ENCODE assay signal across 6 cellular contexts in genomic region chr1:143326662-143327061, GRCh38.
A peak's percentile ranks its signal among the peaks of the same experiment; 100 is the strongest.
DNase-seq lines count a peak whose midpoint lies in the region; ATAC-seq, FAIRE-seq and TF ChIP-seq lines count a peak whose summit lies in the region.
"Not testable (repeated sequence)": the region's sequence is repeated elsewhere in the genome, so short reads cannot be mapped to it uniquely, and the experiment has no call there.

No MANE protein-coding gene starts in this region.

- H3K27me3 ChIP-seq in RWPE2 (ENCODE audit: insufficient read depth, poor library complexity, severe bottlenecking), result not testable (repeated sequence)

- not testable (repeated sequence) for H3K4me3 Mint-ChIP-seq in activated CD8-positive, alpha-beta memory T cell treated with anti-CD3 and anti-CD28 coated beads, Interleukin-2, amount 10 ng/mL, durations not matched to agents 7 days and 5 days; activated naive CD8-positive, alpha-beta T cell treated with anti-CD3 and anti-CD28 coated beads, Interleukin-2, amount 10 ng/mL, durations not matched to agents 7 days and 5 days; nephron progenitor cell; progenitor cell of endocrine pancreas (ENCODE audit: low read depth)

- FAIRE-seq in kidney (lab: Jason Lieb, UNC), result not testable (repeated sequence)

- not testable (repeated sequence) for H3K9me3 Mint-ChIP-seq in activated CD8-positive, alpha-beta memory T cell treated with anti-CD3 and anti-CD28 coated beads, Interleukin-2, amount 10 ng/mL, durations not matched to agents 7 days and 5 days (ENCODE audit: low read depth); activated naive CD8-positive, alpha-beta T cell treated with anti-CD3 and anti-CD28 coated beads, Interleukin-2, amount 10 ng/mL, durations not matched to agents 7 days and 5 days; nephron progenitor cell; progenitor cell of endocrine pancreas (ENCODE audit: low read depth)

- H3K36me3 ChIP-seq in RWPE2 (ENCODE audit: low read depth); kidney (ENCODE audit: control insufficient read depth in 1 of 2, insufficient read depth in 2 of 2, low read length in 2 of 2): not testable (repeated sequence)

- H3K9ac ChIP-seq in kidney (ENCODE audit: low read length in 2 of 2), result not testable (repeated sequence)

- H3K9me3 ChIP-seq in RWPE2 (ENCODE audit: severe bottlenecking); kidney (ENCODE audit: control insufficient read depth in 1 of 2, low read length in 2 of 2): not testable (repeated sequence)

- not testable (repeated sequence) for ATAC-seq in RWPE2 (ENCODE audit: low read depth); activated CD8-positive, alpha-beta memory T cell treated with anti-CD3 and anti-CD28 coated beads, Interleukin-2, amount 10 ng/mL, durations not matched to agents 7 days and 5 days; activated naive CD8-positive, alpha-beta T cell treated with anti-CD3 and anti-CD28 coated beads, Interleukin-2, amount 10 ng/mL, durations not matched to agents 7 days and 5 days (ENCODE audit: low read depth)

- not testable (repeated sequence) for H3K4me3 ChIP-seq in RWPE2 (ENCODE audit: severe bottlenecking); kidney (ENCODE audit: low read length in 2 of 2)

- DNase-seq in RWPE2 (ENCODE audit: low spot score), result peak; percentile 25
- DNase-seq in activated CD8-positive, alpha-beta memory T cell treated with anti-CD3 and anti-CD28 coated beads, Interleukin-2, amount 10 ng/mL, durations not matched to agents 7 days and 5 days, result peak; percentile 47
- peak; percentile 34 for DNase-seq in activated naive CD8-positive, alpha-beta T cell treated with anti-CD3 and anti-CD28 coated beads, Interleukin-2, amount 10 ng/mL, durations not matched to agents 7 days and 5 days
- peak; percentile 29 for DNase-seq in kidney
- DNase-seq in nephron progenitor cell, result peak; percentile 63
- DNase-seq in progenitor cell of endocrine pancreas (ENCODE audit: low spot score, unreplicated experiment), result peak; percentile 19

- H3K27ac ChIP-seq in RWPE2 (ENCODE audit: poor library complexity, severe bottlenecking); kidney (ENCODE audit: low read depth in 2 of 2, low read length in 2 of 2): not testable (repeated sequence)

- CTCF ChIA-PET in activated CD8-positive, alpha-beta memory T cell treated with anti-CD3 and anti-CD28 coated beads, Interleukin-2, amount 10 ng/mL, durations not matched to agents 7 days and 5 days (lab: Charles Lee), result not testable (repeated sequence)

- not testable (repeated sequence) for H3K4me1 ChIP-seq in RWPE2 (ENCODE audit: insufficient read depth, poor library complexity, severe bottlenecking); kidney (ENCODE audit: control insufficient read depth in 1 of 2, insufficient read depth in 1 of 2, low read depth in 1 of 2, low read length in 2 of 2)

- H3K36me3 Mint-ChIP-seq in activated CD8-positive, alpha-beta memory T cell treated with anti-CD3 and anti-CD28 coated beads, Interleukin-2, amount 10 ng/mL, durations not matched to agents 7 days and 5 days; activated naive CD8-positive, alpha-beta T cell treated with anti-CD3 and anti-CD28 coated beads, Interleukin-2, amount 10 ng/mL, durations not matched to agents 7 days and 5 days; nephron progenitor cell (ENCODE audit: low read depth); progenitor cell of endocrine pancreas (ENCODE audit: insufficient read depth): not testable (repeated sequence)

- H3K4me1 Mint-ChIP-seq in activated CD8-positive, alpha-beta memory T cell treated with anti-CD3 and anti-CD28 coated beads, Interleukin-2, amount 10 ng/mL, durations not matched to agents 7 days and 5 days; activated naive CD8-positive, alpha-beta T cell treated with anti-CD3 and anti-CD28 coated beads, Interleukin-2, amount 10 ng/mL, durations not matched to agents 7 days and 5 days; nephron progenitor cell; progenitor cell of endocrine pancreas (ENCODE audit: low read depth): not testable (repeated sequence)

- H3K27ac Mint-ChIP-seq in activated CD8-positive, alpha-beta memory T cell treated with anti-CD3 and anti-CD28 coated beads, Interleukin-2, amount 10 ng/mL, durations not matched to agents 7 days and 5 days; activated naive CD8-positive, alpha-beta T cell treated with anti-CD3 and anti-CD28 coated beads, Interleukin-2, amount 10 ng/mL, durations not matched to agents 7 days and 5 days; nephron progenitor cell; progenitor cell of endocrine pancreas: not testable (repeated sequence)

- intact Hi-C loops in kidney (cut with DNase I), result not testable (repeated sequence)

- not testable (repeated sequence) for TF ChIP-seq CTCF in RWPE2 (IDR thresholded peaks at IDR 0.05; ENCODE audit: poor library complexity, severe bottlenecking); kidney (IDR thresholded peaks at IDR 0.05; ENCODE audit: borderline replicate concordance, extremely low read depth, insufficient read depth); nephron progenitor cell (IDR thresholded peaks at IDR 0.05); progenitor cell of endocrine pancreas (IDR thresholded peaks at IDR 0.05; ENCODE audit: unreplicated experiment)

- POLR2A ChIA-PET in activated naive CD8-positive, alpha-beta T cell treated with anti-CD3 and anti-CD28 coated beads, Interleukin-2, amount 10 ng/mL, durations not matched to agents 7 days and 5 days (lab: Charles Lee), result not testable (repeated sequence)

- H3K27me3 Mint-ChIP-seq in activated CD8-positive, alpha-beta memory T cell treated with anti-CD3 and anti-CD28 coated beads, Interleukin-2, amount 10 ng/mL, durations not matched to agents 7 days and 5 days; activated naive CD8-positive, alpha-beta T cell treated with anti-CD3 and anti-CD28 coated beads, Interleukin-2, amount 10 ng/mL, durations not matched to agents 7 days and 5 days; nephron progenitor cell (ENCODE audit: low read depth, poor library complexity); progenitor cell of endocrine pancreas: not testable (repeated sequence)
